Comparison of ENCODE assay signal across 9 cellular contexts in the genomic region with DNA sequence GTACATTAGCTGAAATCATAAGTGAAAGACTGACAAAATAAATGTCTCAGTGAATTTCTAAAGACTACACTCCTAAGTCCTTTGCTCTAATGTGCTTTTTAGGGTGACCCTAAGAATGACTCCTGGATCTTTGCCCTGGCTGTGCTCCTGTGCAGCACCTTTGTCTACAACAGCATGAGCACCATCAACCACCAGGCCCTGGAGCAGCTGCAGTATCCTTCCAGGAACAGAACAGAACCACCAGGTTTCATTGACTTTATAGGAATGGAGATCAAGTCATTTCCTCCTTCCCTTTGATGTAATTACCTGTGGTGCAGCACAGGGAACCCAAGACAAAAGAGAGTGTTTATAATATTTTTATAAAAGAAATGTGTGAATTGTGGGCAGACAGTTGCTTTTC. TPM values are rescaled to one million over a fixed set of nuclear protein-coding genes. Genes with fewer than 3 reads are reported as not detected.
"Had no signal": no experiment of that assay in that cellular context is flagged by ENCODE, and none has a peak within 500 bp of the region (broad histone marks: within the 10 kb centered on the region; RNA-seq: fewer than 3 reads in every experiment).

No MANE protein-coding gene starts in this region.

- H3K27ac Mint-ChIP-seq: HFFc6 had no signal

- H3K9me3 Mint-ChIP-seq: HFFc6 had no signal

- H3K9me3 ChIP-seq: HAP-1 had no signal

- DNase-seq: GM23248, H7, HFFc6, IMR-90, KG1 had no signal

- H3K4me3 Mint-ChIP-seq: HFFc6 had no signal

- H3K27ac ChIP-seq: GM23248 had no signal

- ATAC-seq: HCT116, K562 had no signal

- H3K4me3 ChIP-seq: GM23248, HAP-1, K562 had no signal

- H3K4me1 ChIP-seq: HAP-1 had no signal

- H3K36me3 ChIP-seq: HAP-1 had no signal

RNA-seq across cellular contexts. Expression of a gene that starts 14.1 kb away (rescaled TPM):
- total RNA-seq: GM23248, H7, HFFc6, HT-29, IMR-90, K562 had no signal
